In genomic region chr1:111638320-111638719, GRCh38 we compare ENCODE assay signal across 23 cellular contexts. TPM values are rescaled to one million over a fixed set of nuclear protein-coding genes. Genes with fewer than 3 reads are reported as not detected.
DNase-seq lines count a peak whose midpoint lies in the region; ATAC-seq, FAIRE-seq and TF ChIP-seq lines count a peak whose summit lies in the region.
"Had no signal": no experiment of that assay in that cellular context is flagged by ENCODE, and none has a peak within 500 bp of the region (broad histone marks: within the 10 kb centered on the region; RNA-seq: fewer than 3 reads in every experiment).

No MANE protein-coding gene starts in this region.

- H3K27ac ChIP-seq in keratinocyte (ENCODE audit: control insufficient read depth, insufficient read depth, low read length), result no peak overlapping the region
- H3K27ac ChIP-seq: BLaER1 treated with 17β-estradiol and CSF1 and Interleukin-3, amounts not matched to agents 10 nM and 100 nM; body of pancreas had no signal

- peaks cover 10% of the 10 kb centered on the region for H3K36me3 Mint-ChIP-seq in activated T-cell treated with anti-CD3 and anti-CD28 coated beads, Interleukin-2, amount 50 U/mL, for 4 hours (ENCODE audit: insufficient read depth)
- H3K36me3 Mint-ChIP-seq in stimulated activated naive B cell treated with anti-CD40 and anti-IgM and Interleukin-4, amounts not matched to agents 10 μg/mL and 1 μg/mL and 100 μg/mL, for 72 hours, result peaks cover 24 to 41% of the 10 kb centered on the region in 2 donors

- peak overlapping the region; percentile 18 for H3K4me2 ChIP-seq in Loucy (ENCODE audit: low read depth, low read length, poor library complexity, severe bottlenecking)
- H3K4me2 ChIP-seq in keratinocyte (ENCODE audit: control insufficient read depth, extremely low read depth, insufficient read depth, low read depth, low read length), result peak overlapping the region; percentile 61

- H3K9ac ChIP-seq in Loucy (ENCODE audit: low read depth, low read length, poor library complexity, severe bottlenecking) (no peak overlapping the region), keratinocyte (ENCODE audit: control insufficient read depth, extremely low read depth, insufficient read depth, low read length) (no peak overlapping the region)
- H3K9ac ChIP-seq: BLaER1 treated with 17β-estradiol and CSF1 and Interleukin-3, amounts not matched to agents 10 nM and 100 nM had no signal

- no peaks in the 10 kb centered on the region for H3K9me2 ChIP-seq in Loucy (replicated peaks; ENCODE audit: low read depth, low read length)

- no peaks in the 10 kb centered on the region for H3K9me3 ChIP-seq in Loucy (ENCODE audit: insufficient read depth, low read depth, low read length)
- H3K9me3 ChIP-seq in keratinocyte (ENCODE audit: control insufficient read depth, low read depth, low read length), result no peaks in the 10 kb centered on the region
- H3K9me3 ChIP-seq: body of pancreas had no signal

- peaks cover 75% of the 10 kb centered on the region for H4K20me1 ChIP-seq in Loucy (ENCODE audit: insufficient read depth, low read length, poor library complexity, severe bottlenecking)
- H4K20me1 ChIP-seq in keratinocyte (ENCODE audit: control insufficient read depth, extremely low read depth, insufficient read depth, low read length), result no peaks in the 10 kb centered on the region

- FAIRE-seq in keratinocyte (lab: Jason Lieb, UNC), result no peak
- FAIRE-seq: endometrium, urothelium cell line had no signal

- H3K9me3 Mint-ChIP-seq in activated T-cell treated with anti-CD3 and anti-CD28 coated beads, Interleukin-2, amount 50 U/mL, for 4 hours, result peaks cover 1% of the 10 kb centered on the region
- peaks cover 0 to 1% of the 10 kb centered on the region in 2 donors for H3K9me3 Mint-ChIP-seq in stimulated activated naive B cell treated with anti-CD40 and anti-IgM and Interleukin-4, amounts not matched to agents 10 μg/mL and 1 μg/mL and 100 μg/mL, for 72 hours

- H3K4me1 ChIP-seq in Loucy (ENCODE audit: insufficient read depth, low read length, poor library complexity, severe bottlenecking) (peaks cover 14% of the 10 kb centered on the region), keratinocyte (ENCODE audit: control insufficient read depth, extremely low read depth, insufficient read depth, low read length) (peaks cover 3% of the 10 kb centered on the region)

- H3K4me3 Mint-ChIP-seq in activated T-cell treated with anti-CD3 and anti-CD28 coated beads, Interleukin-2, amount 50 U/mL, for 4 hours, result peak overlapping the region; percentile 2
- H3K4me3 Mint-ChIP-seq in stimulated activated naive B cell treated with anti-CD40 and anti-IgM and Interleukin-4, amounts not matched to agents 10 μg/mL and 1 μg/mL and 100 μg/mL, for 72 hours, result peak overlapping the region; percentile 15 to 42

- no peaks in the 10 kb centered on the region for H3K27me3 Mint-ChIP-seq in activated T-cell treated with anti-CD3 and anti-CD28 coated beads, Interleukin-2, amount 50 U/mL, for 4 hours (ENCODE audit: low read depth)
- no peaks in the 10 kb centered on the region for H3K27me3 Mint-ChIP-seq in stimulated activated naive B cell treated with anti-CD40 and anti-IgM and Interleukin-4, amounts not matched to agents 10 μg/mL and 1 μg/mL and 100 μg/mL, for 72 hours

- dilution Hi-C loops in keratinocyte (cut with MboI; ENCODE audit: extremely low pct_ligation_motif_present, low sequenced_read_pairs), result no loop called here

- no peaks in the 10 kb centered on the region for H3K9me1 ChIP-seq in keratinocyte (ENCODE audit: control insufficient read depth, extremely low read depth, insufficient read depth, low read length)

- no peak for ATAC-seq in activated T-cell treated with anti-CD3 and anti-CD28 coated beads, Interleukin-2, amount 50 U/mL, for 4 hours
- peak in 1 of 2 donors; percentile 43 for ATAC-seq in stimulated activated naive B cell treated with anti-CD40 and anti-IgM and Interleukin-4, amounts not matched to agents 10 μg/mL and 1 μg/mL and 100 μg/mL, for 72 hours (replicated peaks)
- no peak for ATAC-seq in HG02571 (IDR thresholded peaks at IDR 0.05; ENCODE audit: unreplicated experiment)
- ATAC-seq: body of pancreas, PC-3 had no signal

- TF ChIP-seq CTCF in Loucy (conservative IDR thresholded peaks at IDR 0.05; ENCODE audit: low read length) (no peak), keratinocyte (optimal IDR thresholded peaks at IDR 0.05 in 1 of 3, IDR thresholded peaks at IDR 0.05 in 1 of 3, conservative IDR thresholded peaks at IDR 0.05 in 1 of 3; ENCODE audit: extremely low read depth in 1 of 3, insufficient read depth in 2 of 3, low read length in 3 of 3) (no peak)

- H3K36me3 ChIP-seq in Loucy (ENCODE audit: insufficient read depth, low read length) (no peaks in the 10 kb centered on the region; the same call in 1 of the 2 replicates), keratinocyte (ENCODE audit: control insufficient read depth in 2 of 2, extremely low read depth in 1 of 2, insufficient read depth in 2 of 2, low read length in 2 of 2) (no peaks in the 10 kb centered on the region)

- no peaks in the 10 kb centered on the region for H3K27me3 ChIP-seq in Loucy (ENCODE audit: insufficient read depth, low read length, poor library complexity, severe bottlenecking)
- no peaks in the 10 kb centered on the region for H3K27me3 ChIP-seq in keratinocyte (ENCODE audit: control insufficient read depth, extremely low read depth, insufficient read depth, low read length)
- H3K27me3 ChIP-seq: BLaER1 treated with 17β-estradiol and CSF1 and Interleukin-3, amounts not matched to agents 10 nM and 100 nM; body of pancreas had no signal

- H3K79me2 ChIP-seq in Loucy (ENCODE audit: insufficient read depth, low read length) (peaks cover 92% of the 10 kb centered on the region), keratinocyte (ENCODE audit: control insufficient read depth, insufficient read depth, low read length) (peaks cover 45% of the 10 kb centered on the region)

- H3K4me3 ChIP-seq in Loucy (ENCODE audit: low read length, poor library complexity, severe bottlenecking) (no peak overlapping the region), keratinocyte (ENCODE audit: control insufficient read depth in 2 of 3, extremely low read depth in 1 of 3, insufficient read depth in 2 of 3, low read depth in 1 of 3, low read length in 3 of 3) (no peak overlapping the region)
- H3K4me3 ChIP-seq: BLaER1 treated with 17β-estradiol and CSF1 and Interleukin-3, amounts not matched to agents 10 nM and 100 nM; body of pancreas had no signal

- peak overlapping the region; percentile 16 for H3K27ac Mint-ChIP-seq in stimulated activated naive B cell treated with anti-CD40 and anti-IgM and Interleukin-4, amounts not matched to agents 10 μg/mL and 1 μg/mL and 100 μg/mL, for 72 hours

- H2AFZ ChIP-seq in Loucy (ENCODE audit: low read length) (no peak overlapping the region), keratinocyte (ENCODE audit: control insufficient read depth, low read length) (no peak overlapping the region)

- peaks cover 57% of the 10 kb centered on the region for H3K4me1 Mint-ChIP-seq in activated T-cell treated with anti-CD3 and anti-CD28 coated beads, Interleukin-2, amount 50 U/mL, for 4 hours (ENCODE audit: low read depth)
- H3K4me1 Mint-ChIP-seq in stimulated activated naive B cell treated with anti-CD40 and anti-IgM and Interleukin-4, amounts not matched to agents 10 μg/mL and 1 μg/mL and 100 μg/mL, for 72 hours, result peaks cover 23 to 43% of the 10 kb centered on the region in 2 donors

- DNase-seq in activated T-cell treated with anti-CD3 and anti-CD28 coated beads, Interleukin-2, amount 50 U/mL, for 4 hours, result no peak
- DNase-seq in activated T-cell treated with anti-CD3 and anti-CD28 coated beads for 4 hours, result no peak
- no peak for DNase-seq in keratinocyte (ENCODE audit: low read depth, low spot score)
- DNase-seq in stimulated activated naive B cell treated with anti-CD40 and anti-IgM and Interleukin-4, amounts not matched to agents 10 μg/mL and 1 μg/mL and 100 μg/mL, for 72 hours, result no peak
- no peak for DNase-seq in stimulated activated naive CD4-positive, alpha-beta T cell (lab: John Stamatoyannopoulos, UW)
- DNase-seq in ecto neural progenitor cell (ENCODE audit: low spot score), result no peak
- DNase-seq: activated CD4-positive, alpha-beta T cell treated with anti-CD3 and anti-CD28 coated beads, Interleukin-2, amount 50 U/mL, for 1 hour; body of pancreas; glutamatergic neuron; GOT3; KG1; NCI-H1048; NCI-H187 treated with DMSO at 0.1 percent for 48 hours; NCI-H774; PC-3; SHP77; stimulated activated CD4-positive, alpha-beta T cell treated with anti-CD3 and anti-CD28 coated beads, Interleukin-4, amount 100 ng/mL, for 24 hours; substantia nigra had no signal

- no peaks in the 10 kb centered on the region for H3F3A ChIP-seq in Loucy (ENCODE audit: low read depth)

RNA-seq across cellular contexts. Expression of gene RAP1A, which starts 18.7 kb away (rescaled TPM):
- 100 to 1,000 TPM; 169 to 182 (median 171) TPM for total RNA-seq in activated T-cell treated with anti-CD3 and anti-CD28 coated beads, Interleukin-2, amount 50 U/mL, for 4 hours
- polyA plus RNA-seq in keratinocyte, result 35.2 to 70.3 TPM (median 43.9 TPM) in 3 replicates
- polyA plus RNA-seq in keratinocyte (2011; ENCODE audit: low read depth), result 119 TPM
- 56.5 and 106 TPM in 2 replicates for polyA plus RNA-seq in keratinocyte (2011; cell fraction: cytosol; rRNA removed)
- 21.5 and 25.7 TPM in 2 replicates for polyA plus RNA-seq in keratinocyte (2011; cell fraction: nucleus; rRNA removed)
- polyA plus RNA-seq in keratinocyte (2012; ENCODE audit: low replicate concordance), result 50.9 and 55.7 TPM in 2 replicates
- 9.2 to 29.5 TPM (median 13.0 TPM) in 3 replicates for polyA minus RNA-seq in keratinocyte
- 17.3 TPM for polyA minus RNA-seq in keratinocyte (2011; cell fraction: cytosol; rRNA and poly(A)+ RNA removed)
- polyA minus RNA-seq in keratinocyte (2011; cell fraction: nucleus; rRNA and poly(A)+ RNA removed), result 1.7 and 8.6 TPM in 2 replicates
